In genomic region chr14:44700694-44701093, GRCh38 we compare ENCODE assay signal across 23 cellular contexts.
DNase-seq lines count a peak whose midpoint lies in the region; FAIRE-seq and TF ChIP-seq lines count a peak whose summit lies in the region.
"Had no signal": no experiment of that assay in that cellular context is flagged by ENCODE, and none has a peak within 500 bp of the region (broad histone marks: within the 10 kb centered on the region; RNA-seq: fewer than 3 reads in every experiment).

No MANE protein-coding gene starts in this region.

- H3K9me3 Mint-ChIP-seq in astrocyte (ENCODE audit: unreplicated experiment) (peaks cover 8% of the 10 kb centered on the region), nephron progenitor cell (peaks cover 14% of the 10 kb centered on the region)

- FAIRE-seq in astrocyte (lab: Jason Lieb, UNC) = no peak
- FAIRE-seq in frontal cortex (lab: Jason Lieb, UNC) = no peak
- FAIRE-seq: GM12878 had no signal

- no peak overlapping the region for H2AFZ ChIP-seq in astrocyte (ENCODE audit: low read depth, low read length)

- peak overlapping the region; percentile 12 for H3K27ac ChIP-seq in astrocyte (ENCODE audit: low read depth, low read length)
- H3K27ac ChIP-seq: RWPE1 had no signal

- TF ChIP-seq RAD21 in Ishikawa (IDR thresholded peaks at IDR 0.05; ENCODE audit: low read depth) = peak; percentile 25; the same call in 1 of the 2 replicates

- H3K79me2 ChIP-seq in astrocyte (ENCODE audit: insufficient read depth, low read length) = no peaks in the 10 kb centered on the region

- peak; percentile 100 for TF ChIP-seq EP300 in Ishikawa (IDR thresholded peaks at IDR 0.05; ENCODE audit: borderline replicate concordance)

- DNase-seq in NCI-H748 (lab: John Stamatoyannopoulos, UW; ENCODE audit: unreplicated experiment) (peak; percentile 67), astrocyte (ENCODE audit: low read depth) (no peak), renal cortical epithelial cell (ENCODE audit: low read depth) (peak; percentile 20), nephron progenitor cell (no peak), frontal cortex (ENCODE audit: low spot score in 2 of 2) (no peak)
- no peak for DNase-seq in activated CD4-positive, alpha-beta T cell treated with anti-CD3 and anti-CD28 coated beads, Interleukin-2, amount 50 U/mL, for 4 hours
- DNase-seq: C1 segment of cervical spinal cord; Caco-2; CD4-positive, alpha-beta memory T cell; DMS 273 treated with DMSO at 0.1 percent for 48 hours; GDM1; GOT3; Karpas-422; NCI-H1092 treated with DMSO at 0.1 percent for 48 hours; NCI-H1436; NCI-H1930; NCI-H2107; NCI-H510A; NK-92 treated with Interleukin-12 subunit alpha and Interleukin-12 subunit beta, amount 100 ng/mL, for 24 hours; SHP77 had no signal

- H3K4me1 ChIP-seq in astrocyte (ENCODE audit: insufficient read depth, low read length) = no peaks in the 10 kb centered on the region
- H3K4me1 ChIP-seq: Caco-2 had no signal

- H3K9ac ChIP-seq in astrocyte (ENCODE audit: low read length) = no peak overlapping the region

- H3K9me3 ChIP-seq in astrocyte (ENCODE audit: insufficient read depth, low read depth, low read length) = peaks cover 3% of the 10 kb centered on the region
- H3K9me3 ChIP-seq: Caco-2 had no signal

- no peaks in the 10 kb centered on the region for H3K27me3 ChIP-seq in astrocyte (ENCODE audit: insufficient read depth, low read length)

- H3K4me3 Mint-ChIP-seq in astrocyte (ENCODE audit: unreplicated experiment) (no peak overlapping the region), nephron progenitor cell (no peak overlapping the region)
- H3K4me3 Mint-ChIP-seq: CD4-positive, alpha-beta memory T cell had no signal

- H3K27me3 Mint-ChIP-seq in astrocyte (ENCODE audit: low read depth, unreplicated experiment) = peaks cover 3% of the 10 kb centered on the region
- H3K27me3 Mint-ChIP-seq in nephron progenitor cell (ENCODE audit: low read depth, poor library complexity) = no peaks in the 10 kb centered on the region
- H3K27me3 Mint-ChIP-seq: CD4-positive, alpha-beta memory T cell had no signal

- no peaks in the 10 kb centered on the region for H3K36me3 ChIP-seq in astrocyte (ENCODE audit: insufficient read depth, low read length)

- no peaks in the 10 kb centered on the region for H3K36me3 Mint-ChIP-seq in astrocyte (ENCODE audit: low read depth, unreplicated experiment)
- no peaks in the 10 kb centered on the region for H3K36me3 Mint-ChIP-seq in nephron progenitor cell (ENCODE audit: low read depth)
- H3K36me3 Mint-ChIP-seq: CD4-positive, alpha-beta memory T cell had no signal

- H3K4me1 Mint-ChIP-seq in astrocyte (ENCODE audit: low read depth, unreplicated experiment) (peaks cover 25% of the 10 kb centered on the region), nephron progenitor cell (peaks cover 6% of the 10 kb centered on the region)
- H3K4me1 Mint-ChIP-seq: CD4-positive, alpha-beta memory T cell had no signal

- no peak overlapping the region for H3K4me2 ChIP-seq in astrocyte (ENCODE audit: low read length)

- TF ChIP-seq CTCF in astrocyte (IDR thresholded peaks at IDR 0.05; ENCODE audit: insufficient read depth, low read depth, low read length) (no peak), nephron progenitor cell (IDR thresholded peaks at IDR 0.05) (no peak)

- H3K27ac Mint-ChIP-seq in astrocyte (ENCODE audit: unreplicated experiment) (peak overlapping the region; percentile 64), nephron progenitor cell (no peak overlapping the region)
- H3K27ac Mint-ChIP-seq: CD4-positive, alpha-beta memory T cell had no signal

- H4K20me1 ChIP-seq in astrocyte (ENCODE audit: insufficient read depth, low read length) = no peaks in the 10 kb centered on the region

- no peak overlapping the region for H3K4me3 ChIP-seq in astrocyte (ENCODE audit: insufficient read depth, low read depth, low read length)
- H3K4me3 ChIP-seq: GM12878 had no signal

TF ChIP-seq in Ishikawa, 13 proteins besides CTCF, POLR2A, EP300 and RAD21:
- TF ChIP-seq MAX (IDR thresholded peaks at IDR 0.05) (peak; percentile 51; the same call in 1 of the 2 replicates), CREB1 (IDR thresholded peaks at IDR 0.05; ENCODE audit: low read depth) (no peak), TAF1 (IDR thresholded peaks at IDR 0.05; ENCODE audit: low read depth) (no peak), REST (IDR thresholded peaks at IDR 0.05; ENCODE audit: low read depth) (no peak; the same call in 1 of the 2 replicates), CEBPB (IDR thresholded peaks at IDR 0.05) (peak; percentile 75), EGR1 (IDR thresholded peaks at IDR 0.05) (no peak), TCF12 (IDR thresholded peaks at IDR 0.05; ENCODE audit: low read depth) (peak; percentile 99), USF1 (IDR thresholded peaks at IDR 0.05) (no peak), YY1 (IDR thresholded peaks at IDR 0.05; ENCODE audit: low read depth) (peak; percentile 61), NFIC (IDR thresholded peaks at IDR 0.05) (peak; percentile 99), ZBTB7A (IDR thresholded peaks at IDR 0.05; ENCODE audit: low read depth) (no peak), TEAD4 (IDR thresholded peaks at IDR 0.05) (peak; percentile 97), FOXM1 (IDR thresholded peaks at IDR 0.05; ENCODE audit: borderline replicate concordance, low read depth) (peak; percentile 100)

Comparison
In these comparisons a context has a peak if more than half of its experiments do, and no peak if none do; other contexts are left out.
1. DNase-seq: peak in NCI-H748 (single experiment) and renal cortical epithelial cell (single experiment); none in astrocyte (single experiment), activated CD4-positive, alpha-beta T cell treated with anti-CD3 and anti-CD28 coated beads, Interleukin-2, amount 50 U/mL, for 4 hours (0 of 2), nephron progenitor cell (single experiment) and frontal cortex (0 of 2).